ENCODE assay signal across 17 cellular contexts in the genomic region with DNA sequence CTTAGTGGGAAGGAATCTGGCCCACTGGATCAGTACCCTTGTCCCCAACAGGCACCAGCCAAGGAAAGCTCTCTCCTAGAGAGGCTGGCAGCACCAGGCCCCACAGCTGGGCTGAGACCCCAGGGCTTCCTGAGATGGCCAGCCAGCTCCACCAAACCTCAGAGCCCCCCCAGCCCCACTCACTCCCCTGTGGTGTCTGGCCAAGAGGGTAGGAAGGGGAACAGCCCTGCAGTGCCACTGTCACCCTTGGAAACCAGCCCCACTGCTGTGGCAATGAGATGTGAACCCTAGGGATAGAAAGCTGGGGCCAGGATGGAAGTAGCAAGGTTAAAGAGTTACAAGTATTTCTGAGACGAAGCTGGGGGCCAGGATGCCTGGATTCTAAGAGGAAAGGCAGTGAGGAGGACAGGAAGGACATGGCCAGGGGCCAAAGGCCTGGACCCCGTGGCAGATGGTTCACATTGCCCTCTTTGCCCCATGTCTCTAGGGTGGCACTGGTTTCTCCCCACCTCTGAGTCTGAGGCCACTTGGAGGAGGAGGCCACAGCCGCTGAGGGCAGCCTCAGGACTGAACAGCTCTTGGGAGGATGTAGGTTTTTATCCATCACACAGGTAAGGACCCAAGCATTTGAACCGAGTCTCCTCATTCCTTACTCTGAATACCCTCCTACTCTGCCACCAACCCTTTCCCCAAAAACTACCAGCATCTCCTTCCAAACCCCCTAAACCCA.
"Had no signal": no experiment of that assay in that cellular context is flagged by ENCODE, and none has a peak within 500 bp of the region (broad histone marks: within the 10 kb centered on the region; RNA-seq: fewer than 3 reads in every experiment).

No MANE protein-coding gene starts in this region.

- H3K27ac ChIP-seq: psoas muscle, stomach, VCaP had no signal

- DNase-seq: activated CD4-positive, alpha-beta memory T cell treated with anti-CD3 and anti-CD28 coated beads, Interleukin-2, amount 10 ng/mL, durations not matched to agents 7 days and 5 days; activated CD4-positive, alpha-beta T cell treated with anti-CD3 and anti-CD28 coated beads for 36 hours; activated effector memory CD4-positive, alpha-beta T cell treated with Interleukin-2 at 50 U/mL for 16 hours; activated T-cell treated with anti-CD3 and anti-CD28 coated beads, Interleukin-2, amount 50 U/mL, for 24 hours; islet precursor cell; midbrain; psoas muscle; small intestine; stimulated activated CD4-positive, alpha-beta T cell treated with anti-CD3 and anti-CD28 coated beads, Interleukin-4, amount 100 ng/mL, for 4 hours; stomach had no signal

- FAIRE-seq: colon, endometrium, small intestine, urothelium cell line had no signal

- H3K36me3 Mint-ChIP-seq: activated naive CD4-positive, alpha-beta T cell treated with anti-CD3 and anti-CD28 coated beads, Interleukin-2, amount 50 U/mL, for 24 hours had no signal

- H3K4me1 ChIP-seq: stomach had no signal

- H3K4me3 ChIP-seq: lung, psoas muscle, stomach had no signal

- ATAC-seq: activated CD4-positive, alpha-beta T cell treated with anti-CD3 and anti-CD28 coated beads for 36 hours; esophagus mucosa; psoas muscle had no signal

- H3K9me3 Mint-ChIP-seq: activated CD4-positive, alpha-beta memory T cell treated with anti-CD3 and anti-CD28 coated beads, Interleukin-2, amount 10 ng/mL, durations not matched to agents 7 days and 5 days; activated naive CD4-positive, alpha-beta T cell treated with anti-CD3 and anti-CD28 coated beads, Interleukin-2, amount 50 U/mL, for 24 hours; activated T-cell treated with anti-CD3 and anti-CD28 coated beads, Interleukin-2, amount 50 U/mL, for 24 hours had no signal

- H3K36me3 ChIP-seq: stomach had no signal

- H3K4me3 Mint-ChIP-seq: activated CD4-positive, alpha-beta memory T cell treated with anti-CD3 and anti-CD28 coated beads, Interleukin-2, amount 10 ng/mL, durations not matched to agents 7 days and 5 days; activated CD4-positive, alpha-beta T cell treated with anti-CD3 and anti-CD28 coated beads for 36 hours; activated naive CD4-positive, alpha-beta T cell treated with anti-CD3 and anti-CD28 coated beads, Interleukin-2, amount 50 U/mL, for 24 hours; activated T-cell treated with anti-CD3 and anti-CD28 coated beads, Interleukin-2, amount 50 U/mL, for 24 hours had no signal

- H3K27ac Mint-ChIP-seq: activated CD4-positive, alpha-beta memory T cell treated with anti-CD3 and anti-CD28 coated beads, Interleukin-2, amount 10 ng/mL, durations not matched to agents 7 days and 5 days; activated CD4-positive, alpha-beta T cell treated with anti-CD3 and anti-CD28 coated beads for 36 hours; activated naive CD4-positive, alpha-beta T cell treated with anti-CD3 and anti-CD28 coated beads, Interleukin-2, amount 50 U/mL, for 24 hours; activated T-cell treated with anti-CD3 and anti-CD28 coated beads, Interleukin-2, amount 50 U/mL, for 24 hours had no signal

- H3K9me3 ChIP-seq: psoas muscle, stomach had no signal
